Comparison of ENCODE assay signal across 12 cellular contexts in genomic region chr20:47429409-47429808, GRCh38.
"Had no signal": no experiment of that assay in that cellular context is flagged by ENCODE, and none has a peak within 500 bp of the region (broad histone marks: within the 10 kb centered on the region; RNA-seq: fewer than 3 reads in every experiment).

No MANE protein-coding gene starts in this region.

- H3K4me3 ChIP-seq: coronary artery, gastrocnemius medialis, sigmoid colon, skin epidermis had no signal

- DNase-seq: effector CD4-positive, alpha-beta T cell; endodermal cell; gastrocnemius medialis; glutamatergic neuron; mammary epithelial cell; naive thymus-derived CD4-positive, alpha-beta T cell; nephron progenitor cell; sigmoid colon; stimulated activated naive CD4-positive, alpha-beta T cell treated with Interleukin-2 at 50 U/mL for 16 hours had no signal

- H2AFZ ChIP-seq: parathyroid adenoma had no signal

- H3K27me3 ChIP-seq: gastrocnemius medialis, sigmoid colon had no signal

- H3K4me1 ChIP-seq: gastrocnemius medialis, parathyroid adenoma, sigmoid colon had no signal

- H3K27ac ChIP-seq: coronary artery, gastrocnemius medialis, parathyroid adenoma, sigmoid colon, skin epidermis had no signal

- H3K79me2 ChIP-seq: parathyroid adenoma had no signal

- H3K36me3 ChIP-seq: gastrocnemius medialis, sigmoid colon had no signal

- H3K9ac ChIP-seq: parathyroid adenoma had no signal
